ENCODE assay signal across 3 cellular contexts in genomic region chr2:167322795-167323194, GRCh38. TPM values are rescaled to one million over a fixed set of nuclear protein-coding genes. Genes with fewer than 3 reads are reported as not detected.
"Had no signal": no experiment of that assay in that cellular context is flagged by ENCODE, and none has a peak within 500 bp of the region (broad histone marks: within the 10 kb centered on the region; RNA-seq: fewer than 3 reads in every experiment).

No MANE protein-coding gene starts in this region.

- DNase-seq: GDM1, GF-D8 had no signal

- ATAC-seq: GM12878 had no signal

- H3K4me3 ChIP-seq: GM12878 had no signal

RNA-seq across cellular contexts. Expression of gene B3GALT1, which starts 30.0 kb away (rescaled TPM):
- polyA plus RNA-seq: GM12878 had no signal
